ENCODE assay signal across 1 cellular context in genomic region chr1:235090406-235091069, GRCh38.
A peak's percentile ranks its signal among the peaks of the same experiment; 100 is the strongest.
TF ChIP-seq lines count a peak whose summit lies in the region.

No MANE protein-coding gene starts in this region.

TF ChIP-seq in K562, 482 proteins besides CTCF, POLR2A, EP300 and RAD21 (continued from another document and continues in another):
- TF ChIP-seq, protein P1, sequence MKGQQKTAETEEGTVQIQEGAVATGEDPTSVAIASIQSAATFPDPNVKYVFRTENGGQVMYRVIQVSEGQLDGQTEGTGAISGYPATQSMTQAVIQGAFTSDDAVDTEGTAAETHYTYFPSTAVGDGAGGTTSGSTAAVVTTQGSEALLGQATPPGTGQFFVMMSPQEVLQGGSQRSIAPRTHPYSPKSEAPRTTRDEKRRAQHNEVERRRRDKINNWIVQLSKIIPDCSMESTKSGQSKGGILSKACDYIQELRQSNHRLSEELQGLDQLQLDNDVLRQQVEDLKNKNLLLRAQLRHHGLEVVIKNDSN (CRISPR knock-in tag; IDR thresholded peaks at IDR 0.05): peak; percentile 86
- TF ChIP-seq, protein P2, sequence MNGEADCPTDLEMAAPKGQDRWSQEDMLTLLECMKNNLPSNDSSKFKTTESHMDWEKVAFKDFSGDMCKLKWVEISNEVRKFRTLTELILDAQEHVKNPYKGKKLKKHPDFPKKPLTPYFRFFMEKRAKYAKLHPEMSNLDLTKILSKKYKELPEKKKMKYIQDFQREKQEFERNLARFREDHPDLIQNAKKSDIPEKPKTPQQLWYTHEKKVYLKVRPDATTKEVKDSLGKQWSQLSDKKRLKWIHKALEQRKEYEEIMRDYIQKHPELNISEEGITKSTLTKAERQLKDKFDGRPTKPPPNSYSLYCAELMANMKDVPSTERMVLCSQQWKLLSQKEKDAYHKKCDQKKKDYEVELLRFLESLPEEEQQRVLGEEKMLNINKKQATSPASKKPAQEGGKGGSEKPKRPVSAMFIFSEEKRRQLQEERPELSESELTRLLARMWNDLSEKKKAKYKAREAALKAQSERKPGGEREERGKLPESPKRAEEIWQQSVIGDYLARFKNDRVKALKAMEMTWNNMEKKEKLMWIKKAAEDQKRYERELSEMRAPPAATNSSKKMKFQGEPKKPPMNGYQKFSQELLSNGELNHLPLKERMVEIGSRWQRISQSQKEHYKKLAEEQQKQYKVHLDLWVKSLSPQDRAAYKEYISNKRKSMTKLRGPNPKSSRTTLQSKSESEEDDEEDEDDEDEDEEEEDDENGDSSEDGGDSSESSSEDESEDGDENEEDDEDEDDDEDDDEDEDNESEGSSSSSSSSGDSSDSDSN (IDR thresholded peaks at IDR 0.05; ENCODE audit: borderline replicate concordance in 1 of 2, low read depth in 2 of 2, low read length in 2 of 2): no peak
- no peak for TF ChIP-seq EZH2 (IDR thresholded peaks at IDR 0.05; ENCODE audit: borderline replicate concordance, low read depth, low read length)
- no peak for TF ChIP-seq HMGN3 (IDR thresholded peaks at IDR 0.05; ENCODE audit: borderline replicate concordance, extremely low read depth, insufficient read length, low read depth, low read length)
- TF ChIP-seq ZNF23 (CRISPR knock-in tag; IDR thresholded peaks at IDR 0.05): no peak
- TF ChIP-seq SNIP1 (IDR thresholded peaks at IDR 0.05; ENCODE audit: low read depth): no peak
- no peak for TF ChIP-seq ZNF384 (IDR thresholded peaks at IDR 0.05; ENCODE audit: low read depth, low read length)
- TF ChIP-seq FIP1L1 (IDR thresholded peaks at IDR 0.05; ENCODE audit: low read depth, low read length, poor library complexity, severe bottlenecking): no peak
- peak; percentile 65 for TF ChIP-seq HDAC2 (IDR thresholded peaks at IDR 0.05)
- no peak for TF ChIP-seq NCOR1 (IDR thresholded peaks at IDR 0.05)
- TF ChIP-seq PHF8 (IDR thresholded peaks at IDR 0.05; ENCODE audit: borderline replicate concordance, low read length): no peak
- TF ChIP-seq ZBTB1 (CRISPR knock-in tag; IDR thresholded peaks at IDR 0.05; ENCODE audit: borderline replicate concordance, low read depth): peak; percentile 19; the same call in 1 of the 2 replicates
- no peak for TF ChIP-seq NCOA6 (IDR thresholded peaks at IDR 0.05)
- TF ChIP-seq ZNF175 (CRISPR knock-in tag; IDR thresholded peaks at IDR 0.05; ENCODE audit: low read depth): no peak
- no peak for TF ChIP-seq ZNF140 (CRISPR knock-in tag; IDR thresholded peaks at IDR 0.05)
- TF ChIP-seq, protein P3, sequence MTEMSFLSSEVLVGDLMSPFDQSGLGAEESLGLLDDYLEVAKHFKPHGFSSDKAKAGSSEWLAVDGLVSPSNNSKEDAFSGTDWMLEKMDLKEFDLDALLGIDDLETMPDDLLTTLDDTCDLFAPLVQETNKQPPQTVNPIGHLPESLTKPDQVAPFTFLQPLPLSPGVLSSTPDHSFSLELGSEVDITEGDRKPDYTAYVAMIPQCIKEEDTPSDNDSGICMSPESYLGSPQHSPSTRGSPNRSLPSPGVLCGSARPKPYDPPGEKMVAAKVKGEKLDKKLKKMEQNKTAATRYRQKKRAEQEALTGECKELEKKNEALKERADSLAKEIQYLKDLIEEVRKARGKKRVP (CRISPR knock-in tag; IDR thresholded peaks at IDR 0.05): no peak
- TF ChIP-seq, protein P4, sequence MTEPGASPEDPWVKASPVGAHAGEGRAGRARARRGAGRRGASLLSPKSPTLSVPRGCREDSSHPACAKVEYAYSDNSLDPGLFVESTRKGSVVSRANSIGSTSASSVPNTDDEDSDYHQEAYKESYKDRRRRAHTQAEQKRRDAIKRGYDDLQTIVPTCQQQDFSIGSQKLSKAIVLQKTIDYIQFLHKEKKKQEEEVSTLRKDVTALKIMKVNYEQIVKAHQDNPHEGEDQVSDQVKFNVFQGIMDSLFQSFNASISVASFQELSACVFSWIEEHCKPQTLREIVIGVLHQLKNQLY (CRISPR knock-in tag; conservative IDR thresholded peaks at IDR 0.05): 0 out of 4 replicates have a peak, but pooled peaks of 1 of the 2 experiments have one; percentile 39
- TF ChIP-seq CCNT2 (IDR thresholded peaks at IDR 0.05; ENCODE audit: borderline replicate concordance, extremely low read depth, insufficient read length, low read depth, low read length): no peak
- TF ChIP-seq SMARCA4 (IDR thresholded peaks at IDR 0.05): peak; percentile 78
- TF ChIP-seq, protein P5, sequence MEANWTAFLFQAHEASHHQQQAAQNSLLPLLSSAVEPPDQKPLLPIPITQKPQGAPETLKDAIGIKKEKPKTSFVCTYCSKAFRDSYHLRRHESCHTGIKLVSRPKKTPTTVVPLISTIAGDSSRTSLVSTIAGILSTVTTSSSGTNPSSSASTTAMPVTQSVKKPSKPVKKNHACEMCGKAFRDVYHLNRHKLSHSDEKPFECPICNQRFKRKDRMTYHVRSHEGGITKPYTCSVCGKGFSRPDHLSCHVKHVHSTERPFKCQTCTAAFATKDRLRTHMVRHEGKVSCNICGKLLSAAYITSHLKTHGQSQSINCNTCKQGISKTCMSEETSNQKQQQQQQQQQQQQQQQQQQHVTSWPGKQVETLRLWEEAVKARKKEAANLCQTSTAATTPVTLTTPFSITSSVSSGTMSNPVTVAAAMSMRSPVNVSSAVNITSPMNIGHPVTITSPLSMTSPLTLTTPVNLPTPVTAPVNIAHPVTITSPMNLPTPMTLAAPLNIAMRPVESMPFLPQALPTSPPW (CRISPR knock-in tag; IDR thresholded peaks at IDR 0.05): peak; percentile 64; the same call in 1 of the 2 replicates
- no peak for TF ChIP-seq SAP30 (IDR thresholded peaks at IDR 0.05; ENCODE audit: borderline replicate concordance, insufficient read depth, low read depth, low read length, poor library complexity, severe bottlenecking)
- TF ChIP-seq IFI16 (CRISPR knock-in tag; IDR thresholded peaks at IDR 0.05): no peak
- TF ChIP-seq KLF10 (CRISPR knock-in tag; IDR thresholded peaks at IDR 0.05): no peak
- no peak for TF ChIP-seq RBM17 (IDR thresholded peaks at IDR 0.05; ENCODE audit: borderline replicate concordance, low read depth, low read length)
- TF ChIP-seq, protein P6, sequence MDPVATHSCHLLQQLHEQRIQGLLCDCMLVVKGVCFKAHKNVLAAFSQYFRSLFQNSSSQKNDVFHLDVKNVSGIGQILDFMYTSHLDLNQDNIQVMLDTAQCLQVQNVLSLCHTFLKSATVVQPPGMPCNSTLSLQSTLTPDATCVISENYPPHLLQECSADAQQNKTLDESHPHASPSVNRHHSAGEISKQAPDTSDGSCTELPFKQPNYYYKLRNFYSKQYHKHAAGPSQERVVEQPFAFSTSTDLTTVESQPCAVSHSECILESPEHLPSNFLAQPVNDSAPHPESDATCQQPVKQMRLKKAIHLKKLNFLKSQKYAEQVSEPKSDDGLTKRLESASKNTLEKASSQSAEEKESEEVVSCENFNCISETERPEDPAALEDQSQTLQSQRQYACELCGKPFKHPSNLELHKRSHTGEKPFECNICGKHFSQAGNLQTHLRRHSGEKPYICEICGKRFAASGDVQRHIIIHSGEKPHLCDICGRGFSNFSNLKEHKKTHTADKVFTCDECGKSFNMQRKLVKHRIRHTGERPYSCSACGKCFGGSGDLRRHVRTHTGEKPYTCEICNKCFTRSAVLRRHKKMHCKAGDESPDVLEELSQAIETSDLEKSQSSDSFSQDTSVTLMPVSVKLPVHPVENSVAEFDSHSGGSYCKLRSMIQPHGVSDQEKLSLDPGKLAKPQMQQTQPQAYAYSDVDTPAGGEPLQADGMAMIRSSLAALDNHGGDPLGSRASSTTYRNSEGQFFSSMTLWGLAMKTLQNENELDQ (CRISPR knock-in tag; IDR thresholded peaks at IDR 0.05; ENCODE audit: borderline replicate concordance): no peak
- no peak for TF ChIP-seq SPI1 (IDR thresholded peaks at IDR 0.05; ENCODE audit: borderline replicate concordance, low read depth, low read length)
- TF ChIP-seq SMARCE1 (IDR thresholded peaks at IDR 0.05): peak; percentile 87
- TF ChIP-seq NFIC (IDR thresholded peaks at IDR 0.05): no peak
- TF ChIP-seq, protein P7, sequence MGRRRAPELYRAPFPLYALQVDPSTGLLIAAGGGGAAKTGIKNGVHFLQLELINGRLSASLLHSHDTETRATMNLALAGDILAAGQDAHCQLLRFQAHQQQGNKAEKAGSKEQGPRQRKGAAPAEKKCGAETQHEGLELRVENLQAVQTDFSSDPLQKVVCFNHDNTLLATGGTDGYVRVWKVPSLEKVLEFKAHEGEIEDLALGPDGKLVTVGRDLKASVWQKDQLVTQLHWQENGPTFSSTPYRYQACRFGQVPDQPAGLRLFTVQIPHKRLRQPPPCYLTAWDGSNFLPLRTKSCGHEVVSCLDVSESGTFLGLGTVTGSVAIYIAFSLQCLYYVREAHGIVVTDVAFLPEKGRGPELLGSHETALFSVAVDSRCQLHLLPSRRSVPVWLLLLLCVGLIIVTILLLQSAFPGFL (CRISPR knock-in tag; IDR thresholded peaks at IDR 0.05): no peak
- TF ChIP-seq SUPT5H (IDR thresholded peaks at IDR 0.05): no peak
- TF ChIP-seq ZKSCAN1 (IDR thresholded peaks at IDR 0.05; ENCODE audit: low read depth, low read length): no peak
- TF ChIP-seq SMARCC2 (IDR thresholded peaks at IDR 0.05; ENCODE audit: low read depth): 0 out of 2 replicates have a peak, but pooled peaks have one; percentile 31
- no peak for TF ChIP-seq POLR3A (IDR thresholded peaks at IDR 0.05; ENCODE audit: borderline replicate concordance, extremely low read depth, insufficient read depth, insufficient read length)
- TF ChIP-seq DACH1 (IDR thresholded peaks at IDR 0.05; ENCODE audit: partially characterized antibody): no peak
- no peak for TF ChIP-seq SAFB2 (IDR thresholded peaks at IDR 0.05; ENCODE audit: borderline replicate concordance, low read depth, low read length, severe bottlenecking)
- no peak for TF ChIP-seq RFX5 (IDR thresholded peaks at IDR 0.05; ENCODE audit: low read depth, low read length)
- no peak for TF ChIP-seq CEBPB (tag; IDR thresholded peaks at IDR 0.05)
- TF ChIP-seq TCF7 (IDR thresholded peaks at IDR 0.05; ENCODE audit: borderline replicate concordance): no peak
- TF ChIP-seq ZNF354B (CRISPR knock-in tag; IDR thresholded peaks at IDR 0.05): no peak; the same call in 1 of the 2 replicates
- peak; percentile 28; the same call in 1 of the 2 replicates for TF ChIP-seq CBFA2T3 (IDR thresholded peaks at IDR 0.05)
- TF ChIP-seq ETS1 (conservative IDR thresholded peaks at IDR 0.05; ENCODE audit: control insufficient read depth, low read depth, low read length): no peak
- no peak for TF ChIP-seq HNRNPLL (IDR thresholded peaks at IDR 0.05; ENCODE audit: low read depth, low read length, poor library complexity, severe bottlenecking)
- no peak for TF ChIP-seq KDM2B (CRISPR knock-in tag; IDR thresholded peaks at IDR 0.05)
- 0 out of 2 replicates have a peak, but pooled peaks have one; percentile 15 for TF ChIP-seq CEBPG (CRISPR knock-in tag; IDR thresholded peaks at IDR 0.05)
- TF ChIP-seq CEBPG (tag; conservative IDR thresholded peaks at IDR 0.05 in 1 of 2, IDR thresholded peaks at IDR 0.05 in 1 of 2): no peak
- TF ChIP-seq RBM34 (IDR thresholded peaks at IDR 0.05; ENCODE audit: borderline replicate concordance, insufficient read depth, low read length): no peak
- no peak for TF ChIP-seq CHD2 (IDR thresholded peaks at IDR 0.05; ENCODE audit: low read depth, low read length)
- no peak for TF ChIP-seq DDX20 (tag; IDR thresholded peaks at IDR 0.05; ENCODE audit: low read depth)
- TF ChIP-seq ZFX (CRISPR knock-in tag; IDR thresholded peaks at IDR 0.05): no peak
- no peak for TF ChIP-seq CGGBP1 (CRISPR knock-in tag; IDR thresholded peaks at IDR 0.05)
- TF ChIP-seq, protein P8, sequence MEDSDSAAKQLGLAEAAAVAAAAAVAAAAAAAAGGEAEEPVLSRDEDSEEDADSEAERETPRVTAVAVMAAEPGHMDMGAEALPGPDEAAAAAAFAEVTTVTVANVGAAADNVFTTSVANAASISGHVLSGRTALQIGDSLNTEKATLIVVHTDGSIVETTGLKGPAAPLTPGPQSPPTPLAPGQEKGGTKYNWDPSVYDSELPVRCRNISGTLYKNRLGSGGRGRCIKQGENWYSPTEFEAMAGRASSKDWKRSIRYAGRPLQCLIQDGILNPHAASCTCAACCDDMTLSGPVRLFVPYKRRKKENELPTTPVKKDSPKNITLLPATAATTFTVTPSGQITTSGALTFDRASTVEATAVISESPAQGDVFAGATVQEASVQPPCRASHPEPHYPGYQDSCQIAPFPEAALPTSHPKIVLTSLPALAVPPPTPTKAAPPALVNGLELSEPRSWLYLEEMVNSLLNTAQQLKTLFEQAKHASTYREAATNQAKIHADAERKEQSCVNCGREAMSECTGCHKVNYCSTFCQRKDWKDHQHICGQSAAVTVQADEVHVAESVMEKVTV (CRISPR knock-in tag; IDR thresholded peaks at IDR 0.05): no peak
- TF ChIP-seq RCOR1 (IDR thresholded peaks at IDR 0.05; ENCODE audit: borderline replicate concordance in 1 of 2, low read depth in 2 of 2, low read length in 2 of 2): peak in 1 of 2 experiments; percentile 71; a peak in 2 of 4 replicates
- no peak for TF ChIP-seq HDGF (IDR thresholded peaks at IDR 0.05)
- TF ChIP-seq ATF1 (CRISPR knock-in tag; IDR thresholded peaks at IDR 0.05): no peak
- peak; percentile 69 for TF ChIP-seq ATF1 (tag; IDR thresholded peaks at IDR 0.05)
- TF ChIP-seq ZFP30 (CRISPR knock-in tag; IDR thresholded peaks at IDR 0.05; ENCODE audit: borderline replicate concordance): no peak
- TF ChIP-seq FOXP1 (CRISPR knock-in tag; IDR thresholded peaks at IDR 0.05): peak; percentile 59; the same call in 1 of the 2 replicates
- peak; percentile 85 for TF ChIP-seq MTA3 (IDR thresholded peaks at IDR 0.05; ENCODE audit: borderline replicate concordance)
- TF ChIP-seq GTF2F1 (IDR thresholded peaks at IDR 0.05; ENCODE audit: low read depth, low read length): no peak
- TF ChIP-seq FUS (optimal IDR thresholded peaks at IDR 0.05; ENCODE audit: low read depth, low read length): no peak
- TF ChIP-seq RBM22 (IDR thresholded peaks at IDR 0.05; ENCODE audit: low read depth, low read length, poor library complexity, severe bottlenecking): no peak
- no peak for TF ChIP-seq CREBBP (IDR thresholded peaks at IDR 0.05; ENCODE audit: low read depth, low read length)
- TF ChIP-seq GABPB1 (CRISPR knock-in tag; IDR thresholded peaks at IDR 0.05): peak; percentile 44; the same call in 1 of the 2 replicates
- TF ChIP-seq KDM1A (IDR thresholded peaks at IDR 0.05): no peak
- TF ChIP-seq ARHGAP35 (IDR thresholded peaks at IDR 0.05; ENCODE audit: partially characterized antibody): no peak
- no peak for TF ChIP-seq KLF1 (tag; IDR thresholded peaks at IDR 0.05)
